11 cellular contexts compared by ENCODE assay signal in the genomic region with DNA sequence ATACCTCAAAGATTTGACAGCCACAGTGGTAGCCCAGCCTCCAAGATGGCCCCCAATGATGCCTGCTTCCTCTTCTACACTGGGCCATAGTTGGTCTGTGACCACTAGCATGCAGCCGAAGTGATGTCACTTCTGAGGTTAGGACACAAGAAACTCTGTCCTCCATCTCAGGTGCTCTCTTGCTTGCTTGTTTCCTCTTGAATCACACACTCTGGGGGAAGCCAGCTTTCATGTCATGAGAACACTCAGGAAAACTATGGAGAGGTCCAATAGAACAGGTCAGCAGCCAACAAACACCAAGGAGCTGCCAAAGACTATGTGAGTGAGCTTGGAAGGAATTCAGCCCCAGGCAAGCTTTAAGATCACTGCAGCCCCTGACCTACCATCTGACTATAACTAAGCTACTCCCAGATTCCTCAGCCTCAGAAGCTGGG. TPM values are rescaled to one million over a fixed set of nuclear protein-coding genes. Genes with fewer than 3 reads are reported as not detected.
A peak's percentile ranks its signal among the peaks of the same experiment; 100 is the strongest.
DNase-seq lines count a peak whose midpoint lies in the region; ATAC-seq and TF ChIP-seq lines count a peak whose summit lies in the region.
"Had no signal": no experiment of that assay in that cellular context is flagged by ENCODE, and none has a peak within 500 bp of the region (broad histone marks: within the 10 kb centered on the region; RNA-seq: fewer than 3 reads in every experiment).

No MANE protein-coding gene starts in this region.

- intact Hi-C loops in lower lobe of right lung (cut with DNase I) (no loop called here), spleen (cut with DNase I; ENCODE audit: low total_unique reads) (no loop called here)

- TF ChIP-seq CTCF in GM13976 (IDR thresholded peaks at IDR 0.05; ENCODE audit: borderline replicate concordance, control extremely low read depth, extremely low read depth, insufficient read depth, missing control alignments), result no peak
- no peak for TF ChIP-seq CTCF in lower lobe of right lung (IDR thresholded peaks at IDR 0.05)
- no peak for TF ChIP-seq CTCF in Peyer's patch (IDR thresholded peaks at IDR 0.05)
- TF ChIP-seq CTCF in spleen (IDR thresholded peaks at IDR 0.05 in 8 of 11, conservative IDR thresholded peaks at IDR 0.05 in 3 of 11), result no peak

- in situ Hi-C loops in GM13976 (cut with MboI; ENCODE audit: low sequenced_read_pairs, unreplicated experiment), result no loop called here

- H3K4me3 ChIP-seq in lower lobe of right lung (no peak overlapping the region), Peyer's patch (no peak overlapping the region), spleen (no peak overlapping the region)

- ATAC-seq in lower lobe of right lung (peak in 1 of 2 donors; percentile 0), HG03432 (IDR thresholded peaks at IDR 0.05; ENCODE audit: unreplicated experiment) (no peak)

- H3K27ac ChIP-seq in lower lobe of right lung (peak overlapping the region; percentile 1), Peyer's patch (no peak overlapping the region), spleen (no peak overlapping the region)

- H3K9me3 ChIP-seq in lower lobe of right lung (no peaks in the 10 kb centered on the region), Peyer's patch (no peaks in the 10 kb centered on the region), spleen (no peaks in the 10 kb centered on the region)

- no peaks in the 10 kb centered on the region for H3K27me3 ChIP-seq in lower lobe of right lung (ENCODE audit: low read depth)
- no peaks in the 10 kb centered on the region for H3K27me3 ChIP-seq in Peyer's patch
- H3K27me3 ChIP-seq in spleen (replicated peaks in 1 of 7), result no peaks in the 10 kb centered on the region

- TF ChIP-seq POLR2A in Peyer's patch (IDR thresholded peaks at IDR 0.05) (no peak), spleen (IDR thresholded peaks at IDR 0.05) (no peak)

- DNase-seq in A172 (ENCODE audit: low spot score), result peak; percentile 87
- DNase-seq in GM13976 (ENCODE audit: low spot score), result peak; percentile 32
- peak; percentile 95 for DNase-seq in astrocyte of the hippocampus (ENCODE audit: low read depth, low spot score)
- no peak for DNase-seq in lower lobe of right lung
- DNase-seq in Peyer's patch, result no peak
- DNase-seq in spleen, result no peak
- no peak for DNase-seq in LoVo (ENCODE audit: low spot score)
- DNase-seq: kidney; NCI-H1930; stimulated activated CD4-positive, alpha-beta T cell treated with anti-CD3 and anti-CD28 coated beads, Interleukin-2, amount 100 ng/mL, for 24 hours had no signal

- H3K36me3 ChIP-seq in lower lobe of right lung, result no peaks in the 10 kb centered on the region
- no peaks in the 10 kb centered on the region for H3K36me3 ChIP-seq in Peyer's patch
- no peaks in the 10 kb centered on the region for H3K36me3 ChIP-seq in spleen

- WGBS in spleen, 5 donors, result 63 to 100% (median 88%) methylated on average over 1 of the region's 1 CpG

- H3K4me1 ChIP-seq in lower lobe of right lung (peaks cover 23% of the 10 kb centered on the region), Peyer's patch (peaks cover 0 to 15% (median 3%) of the 10 kb centered on the region in 4 donors), spleen (peaks cover 5 to 32% (median 23%) of the 10 kb centered on the region in 6 donors)

RNA-seq across cellular contexts. Expression of a gene that starts 3.3 kb away (rescaled TPM):
- 65.5 and 71.3 TPM in 2 replicates for total RNA-seq in A172 (2014; rRNA removed; shearing (Covaris generic))
- total RNA-seq in lower lobe of right lung (76.9 TPM), Peyer's patch (10 to 100 TPM; 10.5 to 45.4 (median 21.0) TPM), spleen (10 to 100 TPM; 27.4 to 54.0 (median 44.4) TPM)
- polyA plus RNA-seq in spleen, result 10 to 100 TPM in 1 of 3 donors, 1 to 10 TPM in 2; 9.4 to 10.6 (median 9.4) TPM

Comparison
In these comparisons a context has a peak if more than half of its experiments do, and no peak if none do; other contexts are left out.
1. DNase-seq: peak in A172 (single experiment), GM13976 (single experiment) and astrocyte of the hippocampus (single experiment); none in lower lobe of right lung (single experiment), Peyer's patch (0 of 3), spleen (single experiment) and LoVo (single experiment).